In the genomic region with DNA sequence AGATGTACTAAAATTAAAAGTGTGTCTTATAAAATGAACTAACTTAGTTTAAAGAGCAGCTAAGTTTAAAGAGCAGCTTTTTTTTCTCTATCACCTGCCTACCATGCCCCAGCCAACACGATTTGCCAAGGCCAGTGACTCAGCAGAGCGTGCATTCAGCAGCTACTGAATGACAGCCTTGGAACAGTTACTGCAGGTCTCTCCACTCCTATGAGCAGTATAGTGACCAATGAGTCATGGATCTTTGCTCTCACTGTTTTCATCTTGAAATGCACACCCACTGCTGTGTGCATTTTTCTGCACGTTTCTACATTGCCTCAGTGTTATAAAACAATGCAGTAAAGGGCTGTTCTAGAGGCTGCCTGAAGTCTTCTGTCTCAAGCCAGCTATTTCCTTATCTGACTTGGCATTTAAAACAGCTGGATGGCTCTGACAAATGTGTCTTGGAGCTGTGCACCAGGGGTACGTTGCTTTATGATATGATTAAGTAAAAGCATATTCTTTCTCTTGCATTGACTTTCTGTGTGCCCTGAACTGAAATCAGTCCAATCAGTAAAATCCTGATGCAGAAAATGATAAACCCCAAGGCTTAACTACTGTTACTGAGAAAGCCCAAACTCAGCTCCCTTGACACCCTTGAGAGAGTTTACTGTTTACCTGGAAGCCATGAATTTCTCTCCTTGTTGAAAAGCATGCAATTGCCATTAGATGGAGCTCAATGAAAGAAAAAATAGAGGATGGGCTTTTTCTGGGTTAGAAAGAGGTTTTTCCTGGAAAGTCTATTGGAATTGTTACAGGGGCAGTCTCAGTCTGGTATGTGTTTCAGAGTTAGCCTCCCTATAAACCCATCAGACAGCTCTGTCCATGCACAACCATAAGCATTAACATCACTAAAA, we compare ENCODE assay signal across 8 cellular contexts.
DNase-seq lines count a peak whose midpoint lies in the region; ATAC-seq and TF ChIP-seq lines count a peak whose summit lies in the region.

No MANE protein-coding gene starts in this region.

- peak; percentile 97 for ATAC-seq in left lung
- peak; percentile 94 for ATAC-seq in upper lobe of right lung
- no peak for ATAC-seq in GM19463 (IDR thresholded peaks at IDR 0.05; ENCODE audit: unreplicated experiment)
- ATAC-seq in HG02571 (IDR thresholded peaks at IDR 0.05; ENCODE audit: unreplicated experiment), result no peak

- no peak for TF ChIP-seq CTCF in cardiac fibroblast (IDR thresholded peaks at IDR 0.05; ENCODE audit: low read depth, low read length)
- no peak for TF ChIP-seq CTCF in left lung (IDR thresholded peaks at IDR 0.05)
- no peak for TF ChIP-seq CTCF in upper lobe of right lung (IDR thresholded peaks at IDR 0.05)

- H3K4me1 ChIP-seq in left lung, result peaks cover 0 to 6% of the 10 kb centered on the region in 2 donors
- peaks cover 10% of the 10 kb centered on the region for H3K4me1 ChIP-seq in upper lobe of right lung

- H3K27ac ChIP-seq in left lung (peak overlapping the region; percentile 7 to 44), upper lobe of right lung (no peak overlapping the region)

- intact Hi-C loops in left lung (cut with DNase I), result no loop called here
- intact Hi-C loops in upper lobe of right lung (cut with DNase I), result no loop called here

- DNase-seq in COLO668 (lab: John Stamatoyannopoulos, UW; ENCODE audit: unreplicated experiment), result peak; percentile 40
- DNase-seq in LoVo (ENCODE audit: low spot score), result peak; percentile 44
- peak; percentile 79 to 84 for DNase-seq in cardiac fibroblast (ENCODE audit: low read depth in 2 of 2)
- DNase-seq in left lung, result peak; percentile 67 to 71
- peak; percentile 65 for DNase-seq in upper lobe of right lung
- DNase-seq in mesenteric fat pad (ENCODE audit: low spot score), result no peak

- H3K27me3 ChIP-seq in left lung (no peaks in the 10 kb centered on the region), upper lobe of right lung (no peaks in the 10 kb centered on the region)

- H3K36me3 ChIP-seq in left lung (no peaks in the 10 kb centered on the region), upper lobe of right lung (no peaks in the 10 kb centered on the region)

- H3K9me3 ChIP-seq in left lung (peaks cover 0 to 7% of the 10 kb centered on the region in 2 donors), upper lobe of right lung (no peaks in the 10 kb centered on the region)

- no peak overlapping the region for H3K4me3 ChIP-seq in cardiac fibroblast (replicated peaks in 1 of 2; ENCODE audit: low read depth in 2 of 2, low read length in 2 of 2)
- H3K4me3 ChIP-seq in left lung, result no peak overlapping the region
- no peak overlapping the region for H3K4me3 ChIP-seq in upper lobe of right lung

Comparison
In these comparisons a context has a peak if more than half of its experiments do, and no peak if none do; other contexts are left out.
1. ATAC-seq: peak in left lung (single experiment) and upper lobe of right lung (single experiment); none in GM19463 (single experiment) and HG02571 (single experiment).